25 cellular contexts compared by ENCODE assay signal in genomic region chr11:5488798-5489399, GRCh38. TPM values are rescaled to one million over a fixed set of nuclear protein-coding genes. Genes with fewer than 3 reads are reported as not detected.
DNase-seq lines count a peak whose midpoint lies in the region; ATAC-seq, FAIRE-seq and TF ChIP-seq lines count a peak whose summit lies in the region.
"Had no signal": no experiment of that assay in that cellular context is flagged by ENCODE, and none has a peak within 500 bp of the region (broad histone marks: within the 10 kb centered on the region; RNA-seq: fewer than 3 reads in every experiment).

No MANE protein-coding gene starts in this region.

- peaks cover 100% of the 10 kb centered on the region for H3K79me2 ChIP-seq in HCT116 (ENCODE audit: insufficient read depth, low read length)

- H3K9me3 ChIP-seq in HCT116 (ENCODE audit: control insufficient read depth in 1 of 2, insufficient read depth in 1 of 2, low read depth in 1 of 2, low read length in 2 of 2) (no peaks in the 10 kb centered on the region), aorta (ENCODE audit: control insufficient read depth, low read length) (no peaks in the 10 kb centered on the region)
- H3K9me3 ChIP-seq: A549; BE2C; BLaER1 treated with 17β-estradiol and CSF1 and Interleukin-3, amounts not matched to agents 10 nM and 100 nM had no signal

- H2AFZ ChIP-seq in HCT116 (ENCODE audit: low read depth, low read length, poor library complexity, severe bottlenecking), result no peak overlapping the region
- H2AFZ ChIP-seq: GM23248 had no signal

- ATAC-seq in HCT116 (peak; percentile 25; the same call in 1 of the 2 replicates), aorta (ENCODE audit: low FRiP score) (peak; percentile 53)
- ATAC-seq: A549, GM12878 had no signal

- POLR2A ChIA-PET in HCT116 (lab: Charles Lee), result interaction anchor here (1.8 to 7.1 kb wide), 2 partner anchors 16 to 17 kb away, joined by 9 to 56 read pairs; no protein-coding TSS in a partner anchor

- H3K36me3 ChIP-seq in HCT116 (ENCODE audit: control insufficient read depth in 1 of 2, insufficient read depth in 2 of 2, low read length in 2 of 2) (peaks cover 3 to 76% of the 10 kb centered on the region in 2 experiments), bronchial epithelial cell (ENCODE audit: control insufficient read depth, insufficient read depth, low read length) (no peaks in the 10 kb centered on the region), aorta (ENCODE audit: control insufficient read depth in 1 of 2, insufficient read depth in 2 of 2, low read length in 1 of 2) (no peaks in the 10 kb centered on the region)
- H3K36me3 ChIP-seq: BE2C; BLaER1 treated with 17β-estradiol and CSF1 and Interleukin-3, amounts not matched to agents 10 nM and 100 nM had no signal

- H3K4me2 ChIP-seq in HCT116 (ENCODE audit: low read length), result no peak overlapping the region; the same call in 1 of the 2 replicates
- H3K4me2 ChIP-seq: A549; BLaER1 treated with 17β-estradiol and CSF1 and Interleukin-3, amounts not matched to agents 10 nM and 100 nM had no signal

- H3K27ac ChIP-seq in HCT116 (ENCODE audit: low read depth, low read length), result peak overlapping the region; percentile 6; the same call in 1 of the 2 replicates
- H3K27ac ChIP-seq in aorta (ENCODE audit: low read depth in 1 of 2, low read length in 2 of 2), result no peak overlapping the region
- H3K27ac ChIP-seq: A549; BLaER1 treated with 17β-estradiol and CSF1 and Interleukin-3, amounts not matched to agents 10 nM and 100 nM; GM23248 had no signal

- DNase-seq in HCT116 (ENCODE audit: low read depth, low spot score) (no peak), bronchial epithelial cell (ENCODE audit: low read depth) (no peak), aorta (no peak), NCI-H1436 treated with DMSO at 0.1 percent for 48 hours (lab: John Stamatoyannopoulos, UW) (no peak), NCI-H226 (no peak)
- DNase-seq: 8988T; ACHN; AML-193; BE2C; CD4-positive, alpha-beta T cell; CD8-positive, alpha-beta memory T cell; DMS 273 treated with DMSO at 0.1 percent for 48 hours; DMS79; EL; GDM1; GM23248; H9; HFFc6 had no signal

- intact Hi-C loops in HCT116 (cut with micrococcal nuclease) (no loop called here), aorta (cut with DNase I) (no loop called here)

- BruUV-seq in HCT116 (replicated peaks; lab: Mats Ljungman, UMichigan), result no TSS peak

- H3K9me2 ChIP-seq in HCT116 (ENCODE audit: insufficient read depth), result no peaks in the 10 kb centered on the region

- H3K27me3 ChIP-seq in HCT116 (ENCODE audit: insufficient read depth, low read length) (no peaks in the 10 kb centered on the region), bronchial epithelial cell (ENCODE audit: control insufficient read depth, insufficient read depth, low read length) (no peaks in the 10 kb centered on the region), aorta (ENCODE audit: control insufficient read depth in 1 of 2, insufficient read depth in 2 of 2, low read length in 1 of 2) (no peaks in the 10 kb centered on the region)
- H3K27me3 ChIP-seq: BE2C; BLaER1 treated with 17β-estradiol and CSF1 and Interleukin-3, amounts not matched to agents 10 nM and 100 nM had no signal

- TF ChIP-seq POLR2A in HCT116 (IDR thresholded peaks at IDR 0.05; ENCODE audit: borderline replicate concordance, extremely low read depth, insufficient read depth, insufficient read length), result no peak

- H3K4me3 ChIP-seq in HCT116 (replicated peaks in 1 of 2; ENCODE audit: low read depth in 1 of 2, low read length in 2 of 2) (no peak overlapping the region), bronchial epithelial cell (ENCODE audit: low read depth, low read length) (no peak overlapping the region), aorta (ENCODE audit: low read length in 2 of 2) (no peak overlapping the region)
- H3K4me3 ChIP-seq: A549; BLaER1 treated with 17β-estradiol and CSF1 and Interleukin-3, amounts not matched to agents 10 nM and 100 nM; GM12878; GM23248 had no signal

- WGBS in aorta, 2 donors, result 95 to 99% methylated on average over 4 of the region's 4 CpGs

- peak overlapping the region; percentile 21 for H3K9ac ChIP-seq in HCT116 (ENCODE audit: low read length)
- H3K9ac ChIP-seq: BLaER1 treated with 17β-estradiol and CSF1 and Interleukin-3, amounts not matched to agents 10 nM and 100 nM; GM23248 had no signal

- CTCF ChIA-PET in HCT116 (lab: Charles Lee), result no interaction called here

- TF ChIP-seq RAD21 in HCT116 (IDR thresholded peaks at IDR 0.05; ENCODE audit: low read depth), result no peak

- H4K20me1 ChIP-seq in HCT116 (ENCODE audit: insufficient read depth), result peaks cover 85% of the 10 kb centered on the region; the same call in 1 of the 2 replicates
- H4K20me1 ChIP-seq: BLaER1 treated with 17β-estradiol and CSF1 and Interleukin-3, amounts not matched to agents 10 nM and 100 nM had no signal

- FAIRE-seq in bronchial epithelial cell (lab: Jason Lieb, UNC), result peak; percentile 89
- FAIRE-seq: A549, D721Med, GM12878, GM19239, H1 had no signal

- H3K4me1 ChIP-seq in HCT116 (ENCODE audit: control insufficient read depth in 1 of 2, insufficient read depth in 2 of 2, low read length in 2 of 2) (peaks cover 0 to 74% of the 10 kb centered on the region in 2 experiments; a peak in 3 of 4 replicates), aorta (ENCODE audit: control insufficient read depth in 1 of 2, insufficient read depth in 2 of 2, low read length in 2 of 2) (no peaks in the 10 kb centered on the region)
- H3K4me1 ChIP-seq: A549; BE2C; BLaER1 treated with 17β-estradiol and CSF1 and Interleukin-3, amounts not matched to agents 10 nM and 100 nM had no signal

- RAD21 ChIA-PET in HCT116 (lab: Charles Lee; ENCODE audit: low non-redundant PET in 1 of 2, low total read pairs in 2 of 2, uncharacterized antibody in 2 of 2, unreplicated experiment in 2 of 2), result no interaction called here

- TF ChIP-seq CTCF in HCT116 (IDR thresholded peaks at IDR 0.05 in 2 of 3, conservative IDR thresholded peaks at IDR 0.05 in 1 of 3; ENCODE audit: borderline replicate concordance in 1 of 3, insufficient read depth in 1 of 3, low read depth in 2 of 3, low read length in 2 of 3), result no peak
- TF ChIP-seq CTCF in bronchial epithelial cell (IDR thresholded peaks at IDR 0.05; ENCODE audit: insufficient read depth, low read length, severe bottlenecking), result no peak

TF ChIP-seq in HCT116, 20 proteins besides CTCF, POLR2A, EP300 and RAD21 (continues in another document):
- TF ChIP-seq POLR2AphosphoS5 (IDR thresholded peaks at IDR 0.05; ENCODE audit: low read depth, low read length) (no peak), EZH2phosphoT487 (IDR thresholded peaks at IDR 0.05; ENCODE audit: borderline replicate concordance) (no peak), SRF (IDR thresholded peaks at IDR 0.05; ENCODE audit: low read depth) (no peak), ELF1 (IDR thresholded peaks at IDR 0.05; ENCODE audit: borderline replicate concordance, low read depth) (no peak), REST (IDR thresholded peaks at IDR 0.05; ENCODE audit: low read depth) (no peak), MAX (IDR thresholded peaks at IDR 0.05) (no peak), ATF3 (IDR thresholded peaks at IDR 0.05) (no peak), SP1 (IDR thresholded peaks at IDR 0.05; ENCODE audit: low read depth) (no peak)

RNA-seq across cellular contexts. Expression of gene OR52D1, which starts 0.4 kb away (rescaled TPM):
- total RNA-seq in HCT116 (2021; ENCODE audit: unreplicated experiment), result not detected
- polyA plus RNA-seq in HCT116 (2012), result 1.4 and 3.4 TPM in 2 replicates
- total RNA-seq in bronchial epithelial cell, result not detected in 2 replicates
- not detected for total RNA-seq in aorta
- polyA plus RNA-seq in aorta, result not detected
- total RNA-seq: CD4-positive, alpha-beta T cell; CD8-positive, alpha-beta memory T cell; GM12878; GM23248; H1; H9; HFFc6 had no signal
- polyA plus RNA-seq: A549; CD14-positive monocyte; CD8-positive, alpha-beta memory T cell; GM12878; GM23248; H1 had no signal

RNA-seq across cellular contexts. Expression of gene UBQLN3, which starts 20.9 kb away (rescaled TPM):
- total RNA-seq in HCT116 (2021; ENCODE audit: unreplicated experiment) (not detected), bronchial epithelial cell (0.13 TPM in 1 of 2 replicates, not detected in the other), aorta (under 1 TPM; 0.71 to 0.99 TPM)
- not detected in 2 replicates for polyA plus RNA-seq in HCT116 (2012)
- not detected for polyA plus RNA-seq in aorta
- total RNA-seq: CD8-positive, alpha-beta memory T cell; GM12878; GM23248; H1; H9; HFFc6 had no signal
- polyA plus RNA-seq: A549; CD14-positive monocyte; CD8-positive, alpha-beta memory T cell; GM12878; GM23248; H1 had no signal

RNA-seq across cellular contexts. Expression of gene UBQLNL, which starts 27.6 kb away (rescaled TPM):
- total RNA-seq in HCT116 (2021; ENCODE audit: unreplicated experiment) (not detected), bronchial epithelial cell (under 0.01 TPM in 1 of 2 replicates, not detected in the other), aorta (1 to 10 TPM in 1 of 2 donors, under 1 TPM in 1; 0.88 to 1.3 TPM)
- polyA plus RNA-seq in HCT116 (2012), result 0.15 and 0.21 TPM in 2 replicates
- 1 to 10 TPM in 1 of 2 donors, not detected in 1; 1.6 TPM for polyA plus RNA-seq in aorta
- total RNA-seq: CD8-positive, alpha-beta memory T cell; H1; H9 had no signal
- polyA plus RNA-seq: CD14-positive monocyte; CD8-positive, alpha-beta memory T cell had no signal

RNA-seq across cellular contexts. Expression of gene OR51I2, which starts 39.8 kb away (rescaled TPM):
- total RNA-seq in HCT116 (2021; ENCODE audit: unreplicated experiment) (not detected), bronchial epithelial cell (not detected in 2 replicates), aorta (not detected)
- 0.82 and 1.1 TPM in 2 replicates for polyA plus RNA-seq in HCT116 (2012)
- polyA plus RNA-seq in aorta, result not detected
- total RNA-seq: CD4-positive, alpha-beta T cell; CD8-positive, alpha-beta memory T cell; GM12878; GM23248; H1; H9; HFFc6 had no signal
- polyA plus RNA-seq: A549; CD14-positive monocyte; CD8-positive, alpha-beta memory T cell; GM12878; GM23248; H1 had no signal

RNA-seq across cellular contexts. Expression of gene OR51I1, which starts 47.6 kb away (rescaled TPM):
- 23.1 TPM for total RNA-seq in HCT116 (2021; ENCODE audit: unreplicated experiment)
- 1.5 and 2.6 TPM in 2 replicates for polyA plus RNA-seq in HCT116 (2012)
- total RNA-seq in bronchial epithelial cell, result not detected in 2 replicates
- under 1 TPM; 0.42 to 0.49 TPM for total RNA-seq in aorta
- polyA plus RNA-seq in aorta, result not detected
- total RNA-seq: CD4-positive, alpha-beta T cell; CD8-positive, alpha-beta memory T cell; GM23248; H1; H9; HFFc6 had no signal
- polyA plus RNA-seq: A549; CD14-positive monocyte; CD8-positive, alpha-beta memory T cell; GM23248; H1 had no signal
